ENCODE assay signal across 28 cellular contexts in genomic region chr22:49161002-49161850, GRCh38.
"Had no signal": no experiment of that assay in that cellular context is flagged by ENCODE, and none has a peak within 500 bp of the region (broad histone marks: within the 10 kb centered on the region; RNA-seq: fewer than 3 reads in every experiment).

No MANE protein-coding gene starts in this region.

- H3K27ac ChIP-seq: body of pancreas, colonic mucosa, epithelial cell of prostate, esophagus squamous epithelium, gastroesophageal sphincter, WERI-Rb-1 had no signal

- DNase-seq: activated B cell treated with CpG ODN at 0.5 μM for 24 hours; activated CD4-positive, alpha-beta T cell treated with anti-CD3 and anti-CD28 coated beads for 48 hours; activated CD4-positive, alpha-beta T cell treated with anti-CD3 and anti-CD28 coated beads, Interleukin-2, amount 50 U/mL, for 1 hour; activated CD4-positive, alpha-beta T cell treated with anti-CD3 and anti-CD28 coated beads, Interleukin-2, amount 50 U/mL, for 48 hours; activated CD8-positive, alpha-beta memory T cell treated with anti-CD3 and anti-CD28 coated beads for 24 hours; activated CD8-positive, alpha-beta T cell treated with anti-CD3 and anti-CD28 coated beads for 36 hours; activated effector memory CD4-positive, alpha-beta T cell treated with Interleukin-2 at 50 U/mL for 16 hours; activated gamma-delta T cell treated with Interleukin-2 at 50 U/mL for 16 hours; activated naive CD4-positive, alpha-beta T cell treated with anti-CD3 and anti-CD28 coated beads, Interleukin-2, amount 50 U/mL, for 16 hours; activated naive CD4-positive, alpha-beta T cell treated with Interleukin-2 at 50 U/mL for 16 hours; activated T-cell treated with anti-CD3 and anti-CD28 coated beads, Interleukin-2, amount 50 U/mL, for 4 hours; amniotic stem cell; anterior cingulate cortex; body of pancreas; caudate nucleus; colonic mucosa; effector CD8-positive, alpha-beta T cell; esophagus squamous epithelium; foreskin melanocyte; T-helper 17 cell; T1000; WERI-Rb-1 had no signal

- H3K4me3 ChIP-seq: body of pancreas, colonic mucosa, esophagus squamous epithelium, gastroesophageal sphincter had no signal

- H3K9me3 ChIP-seq: body of pancreas, colonic mucosa, esophagus squamous epithelium, gastroesophageal sphincter had no signal

- ATAC-seq: activated CD4-positive, CD25-positive, alpha-beta regulatory T cell treated with anti-CD3 and anti-CD28 coated beads, Interleukin-2, amount 50 U/mL, for 24 hours; activated CD8-positive, alpha-beta T cell treated with anti-CD3 and anti-CD28 coated beads for 36 hours; activated T-cell treated with anti-CD3 and anti-CD28 coated beads, Interleukin-2, amount 50 U/mL, for 4 hours; activated T-helper 17 cell treated with anti-CD3 and anti-CD28 coated beads, Interleukin-2, amount 50 U/mL, for 72 hours; body of pancreas; gastroesophageal sphincter; T-helper 17 cell had no signal

- H3K36me3 ChIP-seq: colonic mucosa, esophagus squamous epithelium, gastroesophageal sphincter, WERI-Rb-1 had no signal

- H3K4me1 ChIP-seq: body of pancreas, colonic mucosa, esophagus squamous epithelium, gastroesophageal sphincter had no signal

- FAIRE-seq: endometrium, endothelial cell of umbilical vein had no signal

- H3K27me3 ChIP-seq: body of pancreas, colonic mucosa had no signal
